8 cellular contexts compared by ENCODE assay signal in the genomic region with DNA sequence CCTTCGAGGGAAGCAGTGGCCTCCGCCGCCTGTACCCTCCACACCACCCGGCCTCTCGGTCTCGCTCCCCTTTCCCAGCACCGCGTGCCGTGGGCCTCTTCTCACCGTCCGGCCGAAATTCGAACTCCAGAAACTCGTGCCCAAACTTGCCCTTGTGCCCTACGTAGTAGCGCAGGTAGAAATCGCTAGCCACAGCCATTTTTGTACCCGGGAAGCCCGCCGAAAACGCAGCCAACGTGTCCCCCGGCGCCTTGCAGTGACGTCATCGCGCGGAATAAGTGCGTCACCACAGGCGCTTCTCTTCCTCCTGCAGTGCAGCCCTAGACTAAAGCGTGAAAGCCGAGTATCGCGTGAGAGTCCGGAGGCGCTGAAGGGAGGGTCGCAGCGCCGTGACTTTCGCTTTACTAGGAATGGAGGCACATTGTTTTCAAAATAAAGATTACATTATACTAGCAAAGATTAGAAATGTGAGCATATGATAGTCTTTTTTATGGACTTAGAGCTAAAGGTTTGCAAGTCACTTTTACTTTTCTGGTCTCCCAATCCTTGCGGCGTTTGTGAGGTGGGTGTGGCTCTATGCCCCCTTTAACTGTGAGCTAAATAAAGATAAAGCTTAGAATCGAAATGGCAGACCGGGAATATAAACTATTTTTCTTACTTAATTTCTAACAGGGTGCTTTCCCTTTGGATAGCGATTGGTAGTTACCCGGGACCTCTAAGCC. TPM values are rescaled to one million over a fixed set of nuclear protein-coding genes. Genes with fewer than 3 reads are reported as not detected.
DNase-seq lines count a peak whose midpoint lies in the region; ATAC-seq, FAIRE-seq and TF ChIP-seq lines count a peak whose summit lies in the region.

A gene (minus strand): TSS at position 276 of the 722 bp plus-strand sequence. CDS start 77 bp downstream, at position 199.

- intact Hi-C loops in esophagus muscularis mucosa (cut with DNase I), result loop anchor here (2.0 to 5.0 kb wide), 2 partner anchors 109 to 135 kb away; a partner anchor contains a TSS

- WGBS in esophagus muscularis mucosa, result under 1% methylated on average over 46 of the region's 46 CpGs

- ATAC-seq in GM21786 (IDR thresholded peaks at IDR 0.05; ENCODE audit: unreplicated experiment), result peak; percentile 93
- ATAC-seq in activated T-cell treated with anti-CD3 and anti-CD28 coated beads, Interleukin-2, amount 50 U/mL, for 72 hours (replicated peaks in 1 of 2), result peak; percentile 99

- peak in 2 of 3 experiments; percentile 20 to 26 for TF ChIP-seq CTCF in esophagus muscularis mucosa (IDR thresholded peaks at IDR 0.05)

- H3K9me3 Mint-ChIP-seq in activated T-cell treated with anti-CD3 and anti-CD28 coated beads, Interleukin-2, amount 50 U/mL, for 72 hours, result no peaks in the 10 kb centered on the region

- peaks cover 34% of the 10 kb centered on the region for H3K36me3 ChIP-seq in KOPT-K1 (ENCODE audit: insufficient read depth, low read length)
- peaks cover 0 to 25% (median 12%) of the 10 kb centered on the region in 4 donors for H3K36me3 ChIP-seq in esophagus muscularis mucosa
- peaks cover 3 to 12% of the 10 kb centered on the region in 2 donors for H3K36me3 ChIP-seq in muscle layer of duodenum (ENCODE audit: control insufficient read depth in 1 of 2, insufficient read depth in 2 of 2, low read length in 2 of 2)

- peak; percentile 79 for FAIRE-seq in RCC 7860 (lab: Jason Lieb, UNC)

- peaks cover 17% of the 10 kb centered on the region for H3K27me3 Mint-ChIP-seq in activated T-cell treated with anti-CD3 and anti-CD28 coated beads, Interleukin-2, amount 50 U/mL, for 72 hours (ENCODE audit: low read depth)

- DNase-seq in DMS79 (lab: John Stamatoyannopoulos, UW) (peak; percentile 84), RCC 7860 (ENCODE audit: low spot score) (peak; percentile 87), esophagus muscularis mucosa (ENCODE audit: extremely low spot score) (peak; percentile 99)
- DNase-seq in activated T-cell treated with anti-CD3 and anti-CD28 coated beads, Interleukin-2, amount 50 U/mL, for 72 hours, result peak; percentile 98 to 99
- DNase-seq in stimulated activated CD8-positive, alpha-beta memory T cell treated with anti-CD3 and anti-CD28 coated beads, Interleukin-7, amount 100 ng/mL, for 4 hours (ENCODE audit: low read depth in 2 of 2), result peak; percentile 96 to 97

- peaks cover 7 to 24% of the 10 kb centered on the region in 2 donors for H3K36me3 Mint-ChIP-seq in activated T-cell treated with anti-CD3 and anti-CD28 coated beads, Interleukin-2, amount 50 U/mL, for 72 hours (ENCODE audit: insufficient read depth in 2 of 2)

- peak within 1 kb of the TSS; percentile 99 to 100 for H3K4me3 Mint-ChIP-seq in activated T-cell treated with anti-CD3 and anti-CD28 coated beads, Interleukin-2, amount 50 U/mL, for 72 hours

- H3K27me3 ChIP-seq in esophagus muscularis mucosa (no peaks in the 10 kb centered on the region), muscle layer of duodenum (ENCODE audit: low read depth, low read length) (no peaks in the 10 kb centered on the region)

- H3K4me1 ChIP-seq in esophagus muscularis mucosa (peaks cover 0 to 23% (median 21%) of the 10 kb centered on the region in 4 donors), muscle layer of duodenum (ENCODE audit: control insufficient read depth in 1 of 2, insufficient read depth in 2 of 2, low read length in 2 of 2) (peaks cover 5 to 18% of the 10 kb centered on the region in 2 donors)

- peak; percentile 46 for TF ChIP-seq POLR2A in esophagus muscularis mucosa (IDR thresholded peaks at IDR 0.05; ENCODE audit: low read depth)

- H3K9me3 ChIP-seq in KOPT-K1 (ENCODE audit: insufficient read depth, low read length, poor library complexity, severe bottlenecking) (no peaks in the 10 kb centered on the region), esophagus muscularis mucosa (no peaks in the 10 kb centered on the region), muscle layer of duodenum (ENCODE audit: control insufficient read depth in 1 of 2, low read length in 2 of 2) (no peaks in the 10 kb centered on the region)

- TF ChIP-seq EP300 in esophagus muscularis mucosa (IDR thresholded peaks at IDR 0.05), result no peak

- peak within 1 kb of the TSS; percentile 100 for H3K27ac Mint-ChIP-seq in activated T-cell treated with anti-CD3 and anti-CD28 coated beads, Interleukin-2, amount 50 U/mL, for 72 hours

- H3K4me3 ChIP-seq in esophagus muscularis mucosa (peak within 1 kb of the TSS; percentile 72 to 81 (median 78)), muscle layer of duodenum (ENCODE audit: low read depth in 1 of 2, low read length in 2 of 2) (peak within 1 kb of the TSS; percentile 82 to 87)

- H3K4me1 Mint-ChIP-seq in activated T-cell treated with anti-CD3 and anti-CD28 coated beads, Interleukin-2, amount 50 U/mL, for 72 hours (ENCODE audit: low read depth), result peaks cover 30% of the 10 kb centered on the region

- H3K27ac ChIP-seq in KOPT-K1 (ENCODE audit: low read depth, low read length, poor library complexity, severe bottlenecking) (peak within 1 kb of the TSS; percentile 83), esophagus muscularis mucosa (replicated peaks in 1 of 4) (peak within 1 kb of the TSS; percentile 84 to 93 (median 86)), muscle layer of duodenum (ENCODE audit: low read length) (peak within 1 kb of the TSS; percentile 92)

RNA-seq across cellular contexts. Expression of the gene that starts here (rescaled TPM):
- 10 to 100 TPM; 42.7 to 52.5 TPM for total RNA-seq in activated T-cell treated with anti-CD3 and anti-CD28 coated beads, Interleukin-2, amount 50 U/mL, for 72 hours
- 10 to 100 TPM in 3 of 4 donors, 1 to 10 TPM in 1; 10.0 to 14.2 (median 11.3) TPM for total RNA-seq in esophagus muscularis mucosa

Comparison
In these comparisons a context has a peak if more than half of its experiments do, and no peak if none do; other contexts are left out.
1. Peak in every context shown above with its lines: DNase-seq, ATAC-seq, H3K4me3 ChIP-seq and H3K27ac ChIP-seq.